In the genomic region with DNA sequence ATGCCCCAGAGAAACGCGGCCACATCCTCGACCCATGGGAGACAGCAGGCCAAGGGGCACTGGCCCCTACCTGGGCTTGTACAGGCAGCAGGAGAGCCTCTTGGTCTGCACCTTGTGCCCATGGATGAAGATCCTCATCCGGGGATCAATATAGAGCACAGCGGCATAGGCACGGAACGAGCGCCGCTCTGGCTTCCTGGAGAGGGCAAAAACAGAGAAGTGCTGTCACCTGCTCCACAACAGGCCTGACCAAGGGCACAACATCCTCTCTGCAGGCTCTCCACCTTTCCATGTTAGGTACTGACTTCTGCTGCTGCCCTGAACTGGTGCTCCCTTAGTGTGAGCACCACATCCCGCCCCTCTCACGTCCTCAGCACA, we compare ENCODE assay signal across 19 cellular contexts. TPM values are rescaled to one million over a fixed set of nuclear protein-coding genes. Genes with fewer than 3 reads are reported as not detected.
A peak's percentile ranks its signal among the peaks of the same experiment; 100 is the strongest.
DNase-seq lines count a peak whose midpoint lies in the region; ATAC-seq and TF ChIP-seq lines count a peak whose summit lies in the region.
"Had no signal": no experiment of that assay in that cellular context is flagged by ENCODE, and none has a peak within 500 bp of the region (broad histone marks: within the 10 kb centered on the region; RNA-seq: fewer than 3 reads in every experiment).

No MANE protein-coding gene starts in this region.

- H3K9me3 Mint-ChIP-seq in CD4-positive, CD25-positive, alpha-beta regulatory T cell = no peaks in the 10 kb centered on the region
- no peaks in the 10 kb centered on the region for H3K9me3 Mint-ChIP-seq in CD4-positive, alpha-beta memory T cell
- H3K9me3 Mint-ChIP-seq in activated T-helper 1 cell treated with anti-CD3 and anti-CD28 coated beads, Interleukin-12 subunit alpha, Interleukin-12 subunit beta, Interleukin-2, Interleukin-4 antibody, amounts not matched to agents 30 ng/mL and 10 ng/mL and 1 ng/mL, durations not matched to agents 14 hours and 24 hours and 36 hours = no peaks in the 10 kb centered on the region
- peaks cover 2% of the 10 kb centered on the region for H3K9me3 Mint-ChIP-seq in glutamatergic neuron (ENCODE audit: unreplicated experiment)
- H3K9me3 Mint-ChIP-seq: WTC11 had no signal

- peak in 1 of 3 donors; percentile 54 for DNase-seq in CD4-positive, CD25-positive, alpha-beta regulatory T cell
- DNase-seq in CD4-positive, alpha-beta memory T cell = peak in 2 of 5 donors; percentile 11 to 19
- DNase-seq in activated T-helper 1 cell treated with anti-CD3 and anti-CD28 coated beads, Interleukin-12 subunit alpha, Interleukin-12 subunit beta, Interleukin-2, Interleukin-4 antibody, amounts not matched to agents 30 ng/mL and 10 ng/mL and 1 ng/mL, durations not matched to agents 14 hours and 24 hours and 36 hours (ENCODE audit: low spot score) = no peak
- DNase-seq in glutamatergic neuron (no peak), HCEC 1CT (no peak)
- DNase-seq: brain microvascular endothelial cell, DND-41, kidney, lower lobe of right lung, MM.1S, NCI-H1436 treated with DMSO at 0.1 percent for 48 hours, NCI-H510A treated with DMSO at 0.1 percent for 48 hours, small intestine, T-helper 9 cell, tibial artery had no signal

- H3K4me3 ChIP-seq in CD4-positive, CD25-positive, alpha-beta regulatory T cell (ENCODE audit: low read depth, low read length) = peak overlapping the region; percentile 91
- peak overlapping the region in 1 of 2 donors; percentile 63 for H3K4me3 ChIP-seq in CD4-positive, alpha-beta memory T cell (ENCODE audit: low read length in 2 of 2)
- H3K4me3 ChIP-seq: GM12878, lower lobe of right lung, tibial artery had no signal

- H3K9me3 ChIP-seq in CD4-positive, CD25-positive, alpha-beta regulatory T cell (ENCODE audit: control insufficient read depth in 2 of 2, low read length in 2 of 2) = no peaks in the 10 kb centered on the region
- no peaks in the 10 kb centered on the region for H3K9me3 ChIP-seq in CD4-positive, alpha-beta memory T cell (ENCODE audit: control insufficient read depth in 1 of 2, low read length in 2 of 2)
- H3K9me3 ChIP-seq: lower lobe of right lung, tibial artery had no signal

- peak overlapping the region; percentile 96 to 99 (median 97) for H3K27ac Mint-ChIP-seq in CD4-positive, CD25-positive, alpha-beta regulatory T cell
- H3K27ac Mint-ChIP-seq in CD4-positive, alpha-beta memory T cell = peak overlapping the region; percentile 89 to 97 (median 94)
- peak overlapping the region; percentile 57 for H3K27ac Mint-ChIP-seq in activated T-helper 1 cell treated with anti-CD3 and anti-CD28 coated beads, Interleukin-12 subunit alpha, Interleukin-12 subunit beta, Interleukin-2, Interleukin-4 antibody, amounts not matched to agents 30 ng/mL and 10 ng/mL and 1 ng/mL, durations not matched to agents 14 hours and 24 hours and 36 hours
- H3K27ac Mint-ChIP-seq in glutamatergic neuron (ENCODE audit: unreplicated experiment) = no peak overlapping the region
- H3K27ac Mint-ChIP-seq: WTC11 had no signal

- H3K36me3 ChIP-seq in CD4-positive, CD25-positive, alpha-beta regulatory T cell (ENCODE audit: control insufficient read depth, insufficient read depth, low read length) = peaks cover 40% of the 10 kb centered on the region
- peaks cover 46% of the 10 kb centered on the region for H3K36me3 ChIP-seq in CD4-positive, alpha-beta memory T cell (ENCODE audit: insufficient read depth, low read length)

- peak in 1 of 2 donors; percentile 15 for ATAC-seq in CD4-positive, CD25-positive, alpha-beta regulatory T cell (ENCODE audit: low read depth in 2 of 2)
- ATAC-seq in GM19395 (IDR thresholded peaks at IDR 0.05; ENCODE audit: unreplicated experiment) (no peak), HG02938 (IDR thresholded peaks at IDR 0.05; ENCODE audit: unreplicated experiment) (no peak)
- ATAC-seq: GM12878, WTC11 had no signal

- H3K27me3 ChIP-seq in CD4-positive, CD25-positive, alpha-beta regulatory T cell (ENCODE audit: control insufficient read depth, insufficient read depth, low read length) = no peaks in the 10 kb centered on the region
- no peaks in the 10 kb centered on the region for H3K27me3 ChIP-seq in CD4-positive, alpha-beta memory T cell (ENCODE audit: insufficient read depth, low read length)
- H3K27me3 ChIP-seq: brain microvascular endothelial cell, tibial artery had no signal

- H3K4me1 Mint-ChIP-seq in CD4-positive, CD25-positive, alpha-beta regulatory T cell = peaks cover 18 to 88% (median 53%) of the 10 kb centered on the region in 4 donors
- H3K4me1 Mint-ChIP-seq in CD4-positive, alpha-beta memory T cell = peaks cover 57 to 96% (median 78%) of the 10 kb centered on the region in 4 donors
- peaks cover 58% of the 10 kb centered on the region for H3K4me1 Mint-ChIP-seq in activated T-helper 1 cell treated with anti-CD3 and anti-CD28 coated beads, Interleukin-12 subunit alpha, Interleukin-12 subunit beta, Interleukin-2, Interleukin-4 antibody, amounts not matched to agents 30 ng/mL and 10 ng/mL and 1 ng/mL, durations not matched to agents 14 hours and 24 hours and 36 hours (ENCODE audit: low read depth)
- H3K4me1 Mint-ChIP-seq in glutamatergic neuron (ENCODE audit: low read depth, unreplicated experiment) = peaks cover 5% of the 10 kb centered on the region
- H3K4me1 Mint-ChIP-seq: WTC11 had no signal

- peak overlapping the region; percentile 70 for H3K27ac ChIP-seq in CD4-positive, CD25-positive, alpha-beta regulatory T cell (ENCODE audit: insufficient read depth, low read length, poor library complexity, severe bottlenecking)
- peak overlapping the region; percentile 57 for H3K27ac ChIP-seq in CD4-positive, alpha-beta memory T cell (ENCODE audit: low read depth, low read length)
- H3K27ac ChIP-seq: brain microvascular endothelial cell, lower lobe of right lung, tibial artery had no signal

- H3K4me3 Mint-ChIP-seq in CD4-positive, CD25-positive, alpha-beta regulatory T cell = peak overlapping the region; percentile 80 to 98 (median 92)
- H3K4me3 Mint-ChIP-seq in CD4-positive, alpha-beta memory T cell = peak overlapping the region; percentile 86 to 94 (median 90)
- H3K4me3 Mint-ChIP-seq in activated T-helper 1 cell treated with anti-CD3 and anti-CD28 coated beads, Interleukin-12 subunit alpha, Interleukin-12 subunit beta, Interleukin-2, Interleukin-4 antibody, amounts not matched to agents 30 ng/mL and 10 ng/mL and 1 ng/mL, durations not matched to agents 14 hours and 24 hours and 36 hours = peak overlapping the region; percentile 63
- peak overlapping the region; percentile 25 for H3K4me3 Mint-ChIP-seq in glutamatergic neuron (ENCODE audit: unreplicated experiment)
- H3K4me3 Mint-ChIP-seq: WTC11 had no signal

- no peak for TF ChIP-seq CTCF in glutamatergic neuron (IDR thresholded peaks at IDR 0.05; ENCODE audit: partially characterized antibody, unreplicated experiment)

- intact Hi-C loops in CD4-positive, alpha-beta memory T cell (cut with micrococcal nuclease) = loop anchor here (2.0 kb wide), 2 partner anchors 21 to 143 kb away; no protein-coding TSS in a partner anchor
- intact Hi-C loops in activated T-helper 1 cell treated with anti-CD3 and anti-CD28 coated beads, Interleukin-12 subunit alpha, Interleukin-12 subunit beta, Interleukin-2, Interleukin-4 antibody, amounts not matched to agents 30 ng/mL and 10 ng/mL and 1 ng/mL, durations not matched to agents 14 hours and 24 hours and 36 hours (cut with micrococcal nuclease) = no loop called here

- peaks cover 61% of the 10 kb centered on the region for H3K4me1 ChIP-seq in CD4-positive, CD25-positive, alpha-beta regulatory T cell (ENCODE audit: control insufficient read depth, insufficient read depth, low read length, poor library complexity, severe bottlenecking)
- H3K4me1 ChIP-seq in CD4-positive, alpha-beta memory T cell (ENCODE audit: insufficient read depth, low read length) = peaks cover 83% of the 10 kb centered on the region
- H3K4me1 ChIP-seq: lower lobe of right lung had no signal

- no peaks in the 10 kb centered on the region for H3K27me3 Mint-ChIP-seq in CD4-positive, CD25-positive, alpha-beta regulatory T cell
- no peaks in the 10 kb centered on the region for H3K27me3 Mint-ChIP-seq in CD4-positive, alpha-beta memory T cell
- H3K27me3 Mint-ChIP-seq in activated T-helper 1 cell treated with anti-CD3 and anti-CD28 coated beads, Interleukin-12 subunit alpha, Interleukin-12 subunit beta, Interleukin-2, Interleukin-4 antibody, amounts not matched to agents 30 ng/mL and 10 ng/mL and 1 ng/mL, durations not matched to agents 14 hours and 24 hours and 36 hours (ENCODE audit: insufficient read depth) = no peaks in the 10 kb centered on the region
- H3K27me3 Mint-ChIP-seq in glutamatergic neuron (ENCODE audit: unreplicated experiment) = peaks cover 3% of the 10 kb centered on the region

- peaks cover 63% of the 10 kb centered on the region for H3K36me3 Mint-ChIP-seq in CD4-positive, CD25-positive, alpha-beta regulatory T cell
- peaks cover 59 to 77% of the 10 kb centered on the region in 2 donors for H3K36me3 Mint-ChIP-seq in CD4-positive, alpha-beta memory T cell
- peaks cover 65% of the 10 kb centered on the region for H3K36me3 Mint-ChIP-seq in activated T-helper 1 cell treated with anti-CD3 and anti-CD28 coated beads, Interleukin-12 subunit alpha, Interleukin-12 subunit beta, Interleukin-2, Interleukin-4 antibody, amounts not matched to agents 30 ng/mL and 10 ng/mL and 1 ng/mL, durations not matched to agents 14 hours and 24 hours and 36 hours (ENCODE audit: low read depth)
- peaks cover 6% of the 10 kb centered on the region for H3K36me3 Mint-ChIP-seq in glutamatergic neuron (ENCODE audit: unreplicated experiment)

- POLR2A ChIA-PET in CD4-positive, alpha-beta memory T cell (lab: Charles Lee; ENCODE audit: partially characterized antibody) = interaction anchor here (0.6 to 7.6 kb wide), 18 partner anchors 9 to 405 kb away, joined by 3 to 142 read pairs (median 7); partner anchors contain the start of genes MORC2, PATZ1, PIK3IP1 and RNF185

- CTCF ChIA-PET in CD4-positive, alpha-beta memory T cell (lab: Charles Lee; ENCODE audit: partially characterized antibody) = interaction anchor here (0.6 to 10.5 kb wide), 11 partner anchors 9 to 307 kb away, joined by 3 to 95 read pairs (median 4); partner anchors contain the start of genes MORC2, SELENOM and TUG1

RNA-seq across cellular contexts. Expression of gene MORC2, which starts 27.2 kb away (rescaled TPM):
- total RNA-seq in CD4-positive, CD25-positive, alpha-beta regulatory T cell = 39.0 TPM
- 10 to 100 TPM in 3 of 4 donors, 1 to 10 TPM in 1; 7.6 to 21.2 (median 16.4) TPM for polyA plus RNA-seq in CD4-positive, CD25-positive, alpha-beta regulatory T cell
- 10 to 100 TPM; 43.8 to 46.3 TPM for total RNA-seq in CD4-positive, alpha-beta memory T cell
- 10 to 100 TPM in 1 of 2 donors, 1 to 10 TPM in 1; 9.5 to 22.8 TPM for polyA plus RNA-seq in CD4-positive, alpha-beta memory T cell
- 47.4 and 49.0 TPM in 2 replicates for total RNA-seq in activated T-helper 1 cell treated with anti-CD3 and anti-CD28 coated beads, Interleukin-12 subunit alpha, Interleukin-12 subunit beta, Interleukin-2, Interleukin-4 antibody, amounts not matched to agents 30 ng/mL and 10 ng/mL and 1 ng/mL, durations not matched to agents 14 hours and 24 hours and 36 hours
- total RNA-seq in glutamatergic neuron (ENCODE audit: unreplicated experiment) = 72.8 TPM

RNA-seq across cellular contexts. Expression of gene TUG1, which starts 27.7 kb away (rescaled TPM):
- total RNA-seq in CD4-positive, CD25-positive, alpha-beta regulatory T cell = 90.9 TPM
- polyA plus RNA-seq in CD4-positive, CD25-positive, alpha-beta regulatory T cell = 10 to 100 TPM; 18.2 to 24.9 (median 20.7) TPM
- total RNA-seq in CD4-positive, alpha-beta memory T cell = 100 to 1,000 TPM; 129 to 132 TPM
- 10 to 100 TPM; 12.3 to 20.6 TPM for polyA plus RNA-seq in CD4-positive, alpha-beta memory T cell
- total RNA-seq in activated T-helper 1 cell treated with anti-CD3 and anti-CD28 coated beads, Interleukin-12 subunit alpha, Interleukin-12 subunit beta, Interleukin-2, Interleukin-4 antibody, amounts not matched to agents 30 ng/mL and 10 ng/mL and 1 ng/mL, durations not matched to agents 14 hours and 24 hours and 36 hours = 68.0 and 71.3 TPM in 2 replicates
- 112 TPM for total RNA-seq in glutamatergic neuron (ENCODE audit: unreplicated experiment)

Comparison
In these comparisons a context has a peak if more than half of its experiments do, and no peak if none do; other contexts are left out.
1. H3K4me3 Mint-ChIP-seq: peak in every context shown above with its lines; median percentile 92 in CD4-positive, CD25-positive, alpha-beta regulatory T cell; 90 in CD4-positive, alpha-beta memory T cell; 63 in activated T-helper 1 cell treated with anti-CD3 and anti-CD28 coated beads, Interleukin-12 subunit alpha, Interleukin-12 subunit beta, Interleukin-2, Interleukin-4 antibody, amounts not matched to agents 30 ng/mL and 10 ng/mL and 1 ng/mL, durations not matched to agents 14 hours and 24 hours and 36 hours; 25 in glutamatergic neuron.